1 cellular context compared by ENCODE assay signal in genomic region chr1:161198877-161199431, GRCh38.
A peak's percentile ranks its signal among the peaks of the same experiment; 100 is the strongest.
TF ChIP-seq lines count a peak whose summit lies in the region.

ADAMTS4 (minus strand) TSS chr1:161199054; CDS start chr1:161198627, 427 bp downstream.

TF ChIP-seq in HepG2, 621 proteins besides CTCF, POLR2A, EP300 and RAD21 (continued from another document and continues in another):
- TF ChIP-seq CSRNP1 (CRISPR knock-in tag; IDR thresholded peaks at IDR 0.05) (0 out of 2 replicates have a peak, but pooled peaks have one; percentile 47), ZNF468 (CRISPR knock-in tag; IDR thresholded peaks at IDR 0.05) (0 out of 2 replicates have a peak, but pooled peaks have one; percentile 43), JDP2 (CRISPR knock-in tag; IDR thresholded peaks at IDR 0.05; ENCODE audit: borderline replicate concordance) (no peak), NFYC (CRISPR knock-in tag; IDR thresholded peaks at IDR 0.05) (peak; percentile 68), SP4 (CRISPR knock-in tag; IDR thresholded peaks at IDR 0.05) (0 out of 2 replicates have a peak, but pooled peaks have one; percentile 61), SCMH1 (CRISPR knock-in tag; IDR thresholded peaks at IDR 0.05; ENCODE audit: borderline replicate concordance) (no peak), NPAS2 (CRISPR knock-in tag; IDR thresholded peaks at IDR 0.05; ENCODE audit: borderline replicate concordance) (no peak), PBX2 (CRISPR knock-in tag; IDR thresholded peaks at IDR 0.05) (peak; percentile 53), PRPF4 (IDR thresholded peaks at IDR 0.05; ENCODE audit: low read depth, low read length, poor library complexity, severe bottlenecking) (no peak), THRA (CRISPR knock-in tag; IDR thresholded peaks at IDR 0.05; ENCODE audit: borderline replicate concordance) (no peak), DRAP1 (CRISPR knock-in tag; IDR thresholded peaks at IDR 0.05) (peak; percentile 80), ELF3 (CRISPR knock-in tag; IDR thresholded peaks at IDR 0.05) (no peak), KLF9 (CRISPR knock-in tag; IDR thresholded peaks at IDR 0.05; ENCODE audit: low read depth) (no peak), ZBTB39 (CRISPR knock-in tag; IDR thresholded peaks at IDR 0.05) (no peak), TFDP2 (CRISPR knock-in tag; IDR thresholded peaks at IDR 0.05) (peak; percentile 29; the same call in 1 of the 2 replicates), NFYB (CRISPR knock-in tag; IDR thresholded peaks at IDR 0.05) (peak; percentile 68), LCORL (IDR thresholded peaks at IDR 0.05) (no peak), LCORL (CRISPR knock-in tag; IDR thresholded peaks at IDR 0.05) (peak; percentile 36; the same call in 1 of the 2 replicates), BRCA1 (CRISPR knock-in tag; IDR thresholded peaks at IDR 0.05) (no peak), SIN3A (IDR thresholded peaks at IDR 0.05; ENCODE audit: borderline replicate concordance, low read depth, low read length) (peak; percentile 66; the same call in 1 of the 2 replicates), KDM2A (CRISPR knock-in tag; IDR thresholded peaks at IDR 0.05; ENCODE audit: borderline replicate concordance, low read depth) (no peak), ZNF335 (CRISPR knock-in tag; IDR thresholded peaks at IDR 0.05) (no peak), THAP8 (CRISPR knock-in tag; IDR thresholded peaks at IDR 0.05; ENCODE audit: borderline replicate concordance) (no peak), POLR2G (IDR thresholded peaks at IDR 0.05; ENCODE audit: low read depth, low read length) (peak; percentile 74), STAT5B (CRISPR knock-in tag; IDR thresholded peaks at IDR 0.05) (no peak), FOXA1 (IDR thresholded peaks at IDR 0.05) (no peak), FOXA1 (CRISPR knock-in tag; IDR thresholded peaks at IDR 0.05) (no peak), PRDM10 (CRISPR knock-in tag; IDR thresholded peaks at IDR 0.05; ENCODE audit: low read depth) (no peak), ZNF703 (CRISPR knock-in tag; IDR thresholded peaks at IDR 0.05; ENCODE audit: borderline replicate concordance) (no peak), ZBTB43 (CRISPR knock-in tag; conservative IDR thresholded peaks at IDR 0.05) (no peak), XRCC5 (optimal IDR thresholded peaks at IDR 0.05; ENCODE audit: low read length) (peak; percentile 53), ZNF292 (CRISPR knock-in tag; IDR thresholded peaks at IDR 0.05; ENCODE audit: borderline replicate concordance, low read depth) (no peak), SP2 (CRISPR knock-in tag; IDR thresholded peaks at IDR 0.05) (peak; percentile 10; the same call in 1 of the 2 replicates), SP5 (CRISPR knock-in tag; IDR thresholded peaks at IDR 0.05; ENCODE audit: borderline replicate concordance, low read depth) (no peak), AHDC1 (CRISPR knock-in tag; IDR thresholded peaks at IDR 0.05; ENCODE audit: borderline replicate concordance) (no peak), ZNF83 (CRISPR knock-in tag; IDR thresholded peaks at IDR 0.05; ENCODE audit: borderline replicate concordance) (no peak), LBX2 (CRISPR knock-in tag; IDR thresholded peaks at IDR 0.05; ENCODE audit: borderline replicate concordance) (no peak)
